14 cellular contexts compared by ENCODE assay signal in the genomic region with DNA sequence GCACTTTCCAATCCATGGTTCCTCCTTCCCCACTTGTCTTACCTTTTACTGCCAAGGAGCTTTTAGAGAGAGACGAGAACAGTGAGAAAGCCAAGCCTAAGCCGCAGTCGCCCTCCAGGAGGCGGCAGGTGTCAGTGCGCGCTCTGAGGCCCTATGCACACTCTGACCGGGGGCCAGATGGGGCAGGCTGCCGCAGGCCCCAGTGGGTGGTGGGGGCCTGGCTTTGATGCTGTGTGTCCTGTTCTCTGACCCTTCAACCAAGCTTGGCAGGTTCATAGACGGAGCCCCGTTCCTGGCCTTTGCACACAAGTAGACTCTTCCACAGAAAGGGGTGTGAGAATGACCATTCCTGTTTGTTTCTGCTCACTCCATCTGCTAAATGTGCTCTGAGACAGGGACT.
DNase-seq lines count a peak whose midpoint lies in the region; ATAC-seq, FAIRE-seq and TF ChIP-seq lines count a peak whose summit lies in the region.
"Had no signal": no experiment of that assay in that cellular context is flagged by ENCODE, and none has a peak within 500 bp of the region (broad histone marks: within the 10 kb centered on the region; RNA-seq: fewer than 3 reads in every experiment).

No MANE protein-coding gene starts in this region.

- H3K4me2 ChIP-seq in GM23338 (no peak overlapping the region), K562 (ENCODE audit: insufficient read depth, low read length) (no peak overlapping the region)

- H3K9me3 ChIP-seq in K562 (replicated peaks; ENCODE audit: control insufficient read depth, insufficient read depth, low read depth, low read length), result no peaks in the 10 kb centered on the region
- H3K9me3 ChIP-seq in small intestine (ENCODE audit: control insufficient read depth, low read depth), result no peaks in the 10 kb centered on the region
- H3K9me3 ChIP-seq in gastroesophageal sphincter, result no peaks in the 10 kb centered on the region

- CTCF ChIA-PET in K562 (lab: Yijun Ruan, JAX; ENCODE audit: low intra/inter-chr PET ratio), result no interaction called here

- H3K27me3 Mint-ChIP-seq in GM23338 (ENCODE audit: insufficient read depth, low read depth, poor library complexity), result peaks cover 6% of the 10 kb centered on the region
- H3K27me3 Mint-ChIP-seq: B cell had no signal

- ATAC-seq in GM23338, result peak; percentile 73
- peak; percentile 74 for ATAC-seq in K562
- no peak for ATAC-seq in GM19463 (IDR thresholded peaks at IDR 0.05; ENCODE audit: unreplicated experiment)
- no peak for ATAC-seq in gastroesophageal sphincter

- TF ChIP-seq CTCF in GM23338 (conservative IDR thresholded peaks at IDR 0.05; ENCODE audit: low read depth in 2 of 2), result peak; percentile 26 to 50; a peak in 3 of 4 replicates
- peak in 2 of 3 experiments; percentile 28 to 52; a peak in 3 of 6 replicates for TF ChIP-seq CTCF in K562 (IDR thresholded peaks at IDR 0.05 in 2 of 3, conservative IDR thresholded peaks at IDR 0.05 in 1 of 3; ENCODE audit: insufficient read depth in 2 of 3, low read depth in 1 of 3, low read length in 3 of 3)
- no peak for TF ChIP-seq CTCF in gastroesophageal sphincter (IDR thresholded peaks at IDR 0.05)

- H3K27ac ChIP-seq in GM23338 (ENCODE audit: low read depth) (no peak overlapping the region), K562 (ENCODE audit: extremely low read depth, low read depth, low read length) (no peak overlapping the region), small intestine (ENCODE audit: low read depth in 1 of 2, low read length in 1 of 2) (no peak overlapping the region), gastroesophageal sphincter (no peak overlapping the region)
- H3K27ac ChIP-seq: SK-N-MC had no signal

- BruUV-seq in K562 (replicated peaks; lab: Mats Ljungman, UMichigan), result no TSS peak

- peaks cover 3% of the 10 kb centered on the region; the same call in 1 of the 2 replicates for H3K36me3 ChIP-seq in GM23338 (ENCODE audit: insufficient read depth)
- no peaks in the 10 kb centered on the region for H3K36me3 ChIP-seq in K562 (ENCODE audit: control insufficient read depth, insufficient read depth, low read length)
- peaks cover 0 to 4% of the 10 kb centered on the region in 2 donors for H3K36me3 ChIP-seq in small intestine (ENCODE audit: control insufficient read depth in 2 of 2, insufficient read depth in 2 of 2, low read length in 2 of 2)
- peaks cover 0 to 86% of the 10 kb centered on the region in 2 donors for H3K36me3 ChIP-seq in gastroesophageal sphincter

- H2AFZ ChIP-seq in GM23338, result no peak overlapping the region
- H2AFZ ChIP-seq in K562 (ENCODE audit: low read depth, low read length), result no peak overlapping the region

- intact Hi-C loops in K562 (cut with micrococcal nuclease), result no loop called here

- POLR2A ChIA-PET in K562 (lab: Yijun Ruan, JAX), result interaction anchor here (1.1 kb wide), 1 partner anchor 37 kb away, joined by 3 read pairs; no protein-coding TSS in a partner anchor

- H3F3A ChIP-seq in GM23338 (replicated peaks; ENCODE audit: low read depth), result no peaks in the 10 kb centered on the region

- H3K79me2 ChIP-seq in GM23338 (replicated peaks; ENCODE audit: insufficient read depth) (no peaks in the 10 kb centered on the region), K562 (ENCODE audit: control insufficient read depth, insufficient read depth, low read length) (no peaks in the 10 kb centered on the region)

- H3K4me1 ChIP-seq in GM23338 (ENCODE audit: insufficient read depth) (no peaks in the 10 kb centered on the region), K562 (replicated peaks in 1 of 2; ENCODE audit: control insufficient read depth in 2 of 2, insufficient read depth in 2 of 2, low read length in 2 of 2) (peaks cover 0 to 9% of the 10 kb centered on the region in 2 experiments; a peak in 2 of 5 replicates), small intestine (ENCODE audit: control insufficient read depth in 2 of 2, insufficient read depth in 1 of 2, low read depth in 1 of 2, low read length in 1 of 2) (no peaks in the 10 kb centered on the region), gastroesophageal sphincter (no peaks in the 10 kb centered on the region)

- peaks cover 2% of the 10 kb centered on the region for H3K9me1 ChIP-seq in K562 (ENCODE audit: control insufficient read depth, insufficient read depth, low read length)

- TF ChIP-seq POLR2A in K562 (conservative IDR thresholded peaks at IDR 0.05) (no peak), gastroesophageal sphincter (IDR thresholded peaks at IDR 0.05) (no peak)

- H4K20me1 ChIP-seq in GM23338 (replicated peaks; ENCODE audit: insufficient read depth), result no peaks in the 10 kb centered on the region; the same call in 1 of the 2 replicates
- peaks cover 7% of the 10 kb centered on the region for H4K20me1 ChIP-seq in K562 (replicated peaks; ENCODE audit: control insufficient read depth, insufficient read depth, low read length)

- H3K4me1 Mint-ChIP-seq in GM23338, result peaks cover 2% of the 10 kb centered on the region; the same call in 2 of the 3 replicates

- no peaks in the 10 kb centered on the region for H3K9me2 ChIP-seq in GM23338 (ENCODE audit: insufficient read depth)

- TF ChIP-seq EP300 in K562 (IDR thresholded peaks at IDR 0.05; ENCODE audit: low read length) (no peak), gastroesophageal sphincter (IDR thresholded peaks at IDR 0.05) (no peak)

- in situ Hi-C loops in K562 (cut with MboI), result no loop called here

- DNase-seq in activated CD8-positive, alpha-beta memory T cell treated with anti-CD3 and anti-CD28 coated beads, Interleukin-2, amount 50 U/mL, for 48 hours, result peak; percentile 39
- no peak for DNase-seq in activated CD8-positive, alpha-beta memory T cell treated with anti-CD3 and anti-CD28 coated beads, Interleukin-2, amount 50 U/mL, for 4 hours
- DNase-seq in GM23338 (ENCODE audit: low spot score) (peak; percentile 37), K562 (ENCODE audit: extremely low read depth in 1 of 4, low spot score in 3 of 4) (peak in 1 of 4 experiments; percentile 23), small intestine (peak; percentile 31), MV-4-11 (lab: John Stamatoyannopoulos, UW) (no peak)
- DNase-seq: stimulated activated CD4-positive, alpha-beta T cell treated with anti-CD3 and anti-CD28 coated beads, Interleukin-4, amount 100 ng/mL, for 4 hours; stimulated activated naive CD4-positive, alpha-beta T cell treated with Interleukin-2 at 50 U/mL for 16 hours had no signal

- peak overlapping the region; percentile 68 for H3K27ac Mint-ChIP-seq in GM23338
- H3K27ac Mint-ChIP-seq: B cell had no signal

- no peak overlapping the region for H3K4me3 Mint-ChIP-seq in GM23338
- H3K4me3 Mint-ChIP-seq: B cell had no signal

- H3K36me3 Mint-ChIP-seq in GM23338 (ENCODE audit: low read depth), result peaks cover 7% of the 10 kb centered on the region; the same call in 2 of the 3 replicates

- TF ChIP-seq RAD21 in K562 (CRISPR knock-in tag; conservative IDR thresholded peaks at IDR 0.05 in 1 of 2, IDR thresholded peaks at IDR 0.05 in 1 of 2), result peak in 1 of 2 experiments; percentile 23; a peak in 1 of 4 replicates

- no peak overlapping the region for H3K9ac ChIP-seq in K562 (ENCODE audit: insufficient read depth in 1 of 2, low read depth in 2 of 2, low read length in 2 of 2)

- H3K4me3 ChIP-seq in GM23338 (no peak overlapping the region), K562 (no peak overlapping the region), small intestine (ENCODE audit: low read depth in 1 of 2, low read length in 2 of 2) (no peak overlapping the region), gastroesophageal sphincter (no peak overlapping the region)
- H3K4me3 ChIP-seq: SK-N-MC had no signal

- WGBS in K562 (ENCODE audit: insufficient coverage, low coverage, missing lambda C conversion rate), result 11% methylated on average over 10 of the region's 10 CpGs
- WGBS in small intestine, 3 donors, result 38 to 66% (median 39%) methylated on average over 10 of the region's 10 CpGs
- WGBS in gastroesophageal sphincter (ENCODE audit: low coverage in 1 of 2), 2 donors, result 100% methylated on average over 1 of the region's 10 CpGs; no CpG with 5 or more reads in 1 of the 2 donors

- no peaks in the 10 kb centered on the region; the same call in 2 of the 3 replicates for H3K9me3 Mint-ChIP-seq in GM23338

- H3K27me3 ChIP-seq in GM23338 (ENCODE audit: insufficient read depth), result no peaks in the 10 kb centered on the region
- peaks cover 21 to 87% of the 10 kb centered on the region in 2 experiments for H3K27me3 ChIP-seq in K562 (ENCODE audit: control insufficient read depth in 2 of 2, insufficient read depth in 2 of 2, low read length in 2 of 2)
- H3K27me3 ChIP-seq in small intestine (ENCODE audit: control insufficient read depth in 2 of 2, insufficient read depth in 2 of 2, low read length in 2 of 2), result no peaks in the 10 kb centered on the region
- no peaks in the 10 kb centered on the region for H3K27me3 ChIP-seq in gastroesophageal sphincter

- FAIRE-seq in K562 (lab: Jason Lieb, UNC) (no peak), small intestine (lab: Jason Lieb, UNC) (no peak)
- FAIRE-seq: GM18507, keratinocyte had no signal

TF ChIP-seq in K562, 482 proteins besides CTCF, POLR2A, EP300 and RAD21 (continues in another document):
- TF ChIP-seq CREBBP (IDR thresholded peaks at IDR 0.05; ENCODE audit: low read depth, low read length) (no peak), TRIM28 (IDR thresholded peaks at IDR 0.05) (no peak), PTTG1 (tag; IDR thresholded peaks at IDR 0.05; ENCODE audit: low read depth) (no peak), ASH1L (IDR thresholded peaks at IDR 0.05; ENCODE audit: borderline replicate concordance, low read depth, partially characterized antibody) (no peak), SPI1 (IDR thresholded peaks at IDR 0.05; ENCODE audit: borderline replicate concordance, low read depth, low read length) (no peak)

Comparison
In these comparisons a context has a peak if more than half of its experiments do, and no peak if none do; other contexts are left out.
1. DNase-seq: peak in activated CD8-positive, alpha-beta memory T cell treated with anti-CD3 and anti-CD28 coated beads, Interleukin-2, amount 50 U/mL, for 48 hours (single experiment), GM23338 (single experiment) and small intestine (single experiment); none in activated CD8-positive, alpha-beta memory T cell treated with anti-CD3 and anti-CD28 coated beads, Interleukin-2, amount 50 U/mL, for 4 hours (single experiment) and MV-4-11 (single experiment).
2. ATAC-seq: peak in GM23338 (single experiment) and K562 (single experiment); none in GM19463 (single experiment) and gastroesophageal sphincter (single experiment).
3. CTCF ChIP-seq: peak in GM23338 (2 of 2) and K562 (2 of 3); none in gastroesophageal sphincter (0 of 4).